In the genomic region with DNA sequence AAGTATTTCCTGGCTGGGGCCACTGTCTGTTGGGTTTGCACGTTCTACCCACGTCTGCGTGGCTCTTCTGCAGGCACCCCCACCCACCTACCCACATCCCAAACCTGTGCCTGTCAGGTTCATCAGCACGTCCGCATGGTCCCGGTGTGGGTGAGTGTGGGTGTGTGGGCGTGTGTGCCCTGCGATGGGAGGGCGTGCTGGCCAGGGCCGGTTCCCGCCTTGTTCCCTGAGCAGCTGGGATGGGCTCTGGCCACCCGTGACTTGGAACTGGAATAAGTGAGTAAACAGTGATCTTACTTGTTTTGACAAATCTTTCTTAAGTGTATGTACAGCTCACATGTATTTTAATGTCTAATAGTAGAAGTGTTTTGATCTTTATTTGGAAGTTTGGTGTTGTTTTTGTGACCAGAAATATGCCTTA, we compare ENCODE assay signal across 10 cellular contexts. TPM values are rescaled to one million over a fixed set of nuclear protein-coding genes. Genes with fewer than 3 reads are reported as not detected.
DNase-seq lines count a peak whose midpoint lies in the region; ATAC-seq and TF ChIP-seq lines count a peak whose summit lies in the region.
"Had no signal": no experiment of that assay in that cellular context is flagged by ENCODE, and none has a peak within 500 bp of the region (broad histone marks: within the 10 kb centered on the region; RNA-seq: fewer than 3 reads in every experiment).

No MANE protein-coding gene starts in this region.

- TF ChIP-seq CTCF in HFFc6 (IDR thresholded peaks at IDR 0.05), result no peak
- TF ChIP-seq CTCF in body of pancreas (IDR thresholded peaks at IDR 0.05), result no peak
- TF ChIP-seq CTCF in right lobe of liver (IDR thresholded peaks at IDR 0.05), result no peak

- 38 to 41% methylated on average over 12 of the region's 12 CpGs for WGBS in body of pancreas, 2 donors
- 36% methylated on average over 10 of the region's 12 CpGs for WGBS in right lobe of liver (ENCODE audit: insufficient coverage, low coverage, low lambda C conversion rate, missing lambda C conversion rate)

- H3K27me3 Mint-ChIP-seq in HFFc6 (ENCODE audit: insufficient read depth), result no peaks in the 10 kb centered on the region

- no peak overlapping the region for H3K4me3 Mint-ChIP-seq in HFFc6

- H3K27ac Mint-ChIP-seq in HFFc6, result peak overlapping the region; percentile 61

- peak; percentile 12 for ATAC-seq in body of pancreas
- ATAC-seq in right lobe of liver, result peak in 3 of 4 donors; percentile 12 to 37 (median 15)
- no peak for ATAC-seq in stimulated activated naive CD8-positive, alpha-beta T cell treated with anti-CD3 and anti-CD28 coated beads, Interleukin-15, Interleukin-2, amounts not matched to agents 100 U/mL and 50 U/mL, for 24 hours
- ATAC-seq in GM21526 (IDR thresholded peaks at IDR 0.05; ENCODE audit: low FRiP score, unreplicated experiment), result no peak

- no peak for DNase-seq in HFFc6
- peak in 2 of 4 donors; percentile 57 to 77 for DNase-seq in body of pancreas
- DNase-seq in right lobe of liver, result peak; percentile 73 to 83 (median 75)
- peak; percentile 29 for DNase-seq in stimulated activated naive CD8-positive, alpha-beta T cell treated with anti-CD3 and anti-CD28 coated beads, Interleukin-15, Interleukin-2, amounts not matched to agents 100 U/mL and 50 U/mL, for 24 hours
- DNase-seq in NCI-H524 treated with DMSO at 0.1 percent for 48 hours (lab: John Stamatoyannopoulos, UW), result no peak
- no peak for DNase-seq in SIG-M5 treated with dmso at 0.1 percent for 504 hours (lab: John Stamatoyannopoulos, UW; ENCODE audit: unreplicated experiment)
- no peak for DNase-seq in head of caudate nucleus
- DNase-seq: activated CD4-positive, alpha-beta T cell treated with anti-CD3 and anti-CD28 coated beads for 1 hour; NCI-H748 treated with DMSO at 0.1 percent for 48 hours had no signal

- H3K9me3 ChIP-seq in body of pancreas (no peaks in the 10 kb centered on the region), right lobe of liver (no peaks in the 10 kb centered on the region)

- no peaks in the 10 kb centered on the region for H3K36me3 ChIP-seq in body of pancreas (replicated peaks in 1 of 2; ENCODE audit: insufficient read depth in 1 of 2, low read depth in 2 of 2)
- no peaks in the 10 kb centered on the region for H3K36me3 ChIP-seq in right lobe of liver

- H3K9me3 Mint-ChIP-seq in HFFc6, result no peaks in the 10 kb centered on the region

- intact Hi-C loops in body of pancreas (cut with DNase I), result no loop called here
- intact Hi-C loops in right lobe of liver (cut with DNase I), result loop anchor here in 1 of 2 donors (5.0 to 10.0 kb wide), 2 partner anchors 50 to 77 kb away; no protein-coding TSS in a partner anchor
- intact Hi-C loops in head of caudate nucleus (cut with DNase I), result no loop called here

- TF ChIP-seq POLR2A in body of pancreas (IDR thresholded peaks at IDR 0.05) (no peak), right lobe of liver (IDR thresholded peaks at IDR 0.05) (no peak)

- peaks cover 59% of the 10 kb centered on the region for H3K4me1 ChIP-seq in body of pancreas
- H3K4me1 ChIP-seq in right lobe of liver, result peaks cover 0 to 87% (median 40%) of the 10 kb centered on the region in 4 donors

- H3K4me3 ChIP-seq in body of pancreas (no peak overlapping the region), right lobe of liver (no peak overlapping the region)

- H3K36me3 Mint-ChIP-seq in HFFc6 (ENCODE audit: low read depth), result peaks cover 22% of the 10 kb centered on the region

- peaks cover 71% of the 10 kb centered on the region for H3K4me1 Mint-ChIP-seq in HFFc6 (ENCODE audit: low read depth)

- peak overlapping the region; percentile 21 to 60 (median 48) for H3K27ac ChIP-seq in body of pancreas
- H3K27ac ChIP-seq in right lobe of liver, result peak overlapping the region; percentile 84 to 92 (median 90)

- H3K27me3 ChIP-seq in body of pancreas, result no peaks in the 10 kb centered on the region
- no peaks in the 10 kb centered on the region for H3K27me3 ChIP-seq in right lobe of liver

RNA-seq across cellular contexts. Expression of a gene that starts 20.4 kb away (rescaled TPM):
- 100 to 1,000 TPM; 240 to 276 (median 258) TPM for total RNA-seq in HFFc6 (2021; fragmentation: NEBNext Ultra II Directional; extraction: Animal tissue kit (Norgen Biotek cat#: 25700))
- 10 to 100 TPM; 46.5 to 93.1 TPM for total RNA-seq in body of pancreas
- 100 to 1,000 TPM; 103 to 264 (median 154) TPM for total RNA-seq in right lobe of liver

Comparison
In these comparisons a context has a peak if more than half of its experiments do, and no peak if none do; other contexts are left out.
1. DNase-seq: peak in right lobe of liver (3 of 3) and stimulated activated naive CD8-positive, alpha-beta T cell treated with anti-CD3 and anti-CD28 coated beads, Interleukin-15, Interleukin-2, amounts not matched to agents 100 U/mL and 50 U/mL, for 24 hours (single experiment); none in HFFc6 (single experiment), NCI-H524 treated with DMSO at 0.1 percent for 48 hours (single experiment), SIG-M5 treated with dmso at 0.1 percent for 504 hours (single experiment) and head of caudate nucleus (0 of 42).
2. ATAC-seq: peak in body of pancreas (single experiment) and right lobe of liver (3 of 4); none in stimulated activated naive CD8-positive, alpha-beta T cell treated with anti-CD3 and anti-CD28 coated beads, Interleukin-15, Interleukin-2, amounts not matched to agents 100 U/mL and 50 U/mL, for 24 hours (single experiment) and GM21526 (single experiment).